In the genomic region with DNA sequence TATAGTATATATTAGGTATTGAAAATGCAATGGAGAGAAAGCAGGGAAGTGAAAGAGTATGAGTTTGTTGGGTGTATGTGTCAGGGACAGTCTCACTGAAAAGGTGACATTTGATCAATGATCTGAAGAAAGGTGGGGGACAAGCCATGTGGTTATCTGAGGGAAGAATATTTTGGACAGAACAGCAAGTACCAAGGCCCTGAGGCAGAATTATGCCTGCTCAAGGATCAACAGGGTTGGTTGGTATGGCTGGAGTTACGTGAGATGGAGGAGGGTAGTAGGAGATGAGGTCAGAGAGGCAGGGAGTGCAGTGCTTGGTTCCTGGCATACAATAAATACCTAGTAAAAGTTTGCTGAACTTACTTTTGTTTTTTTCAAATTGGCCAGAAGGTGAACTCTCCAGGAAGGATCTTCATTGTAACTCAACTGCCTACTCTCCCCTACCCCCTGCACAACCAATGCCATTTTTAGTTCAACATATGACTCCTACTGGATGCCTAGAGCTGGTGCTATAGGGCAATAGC, we compare ENCODE assay signal across 1 cellular context.
TF ChIP-seq lines count a peak whose summit lies in the region.

No MANE protein-coding gene starts in this region.

TF ChIP-seq in endothelial cell of umbilical vein, 7 proteins besides CTCF, POLR2A, EP300 and RAD21:
- no peak for TF ChIP-seq GATA2 (IDR thresholded peaks at IDR 0.05; ENCODE audit: insufficient read depth, insufficient read length, low read depth, low read length)
- TF ChIP-seq EZH2 (IDR thresholded peaks at IDR 0.05; ENCODE audit: borderline replicate concordance, low read depth, low read length, severe bottlenecking), result no peak
- no peak for TF ChIP-seq POLR2AphosphoS5 (IDR thresholded peaks at IDR 0.05; ENCODE audit: insufficient read depth, low read depth, low read length)
- no peak for TF ChIP-seq JUN (IDR thresholded peaks at IDR 0.05; ENCODE audit: borderline replicate concordance, insufficient read depth, insufficient read length, low read depth)
- TF ChIP-seq MYC (IDR thresholded peaks at IDR 0.05; ENCODE audit: low read depth, low read length), result no peak
- no peak for TF ChIP-seq MAX (IDR thresholded peaks at IDR 0.05; ENCODE audit: insufficient read depth, insufficient read length)
- no peak for TF ChIP-seq FOS (IDR thresholded peaks at IDR 0.05; ENCODE audit: borderline replicate concordance, insufficient read depth, low read length)
